8 cellular contexts compared by ENCODE assay signal in the genomic region with DNA sequence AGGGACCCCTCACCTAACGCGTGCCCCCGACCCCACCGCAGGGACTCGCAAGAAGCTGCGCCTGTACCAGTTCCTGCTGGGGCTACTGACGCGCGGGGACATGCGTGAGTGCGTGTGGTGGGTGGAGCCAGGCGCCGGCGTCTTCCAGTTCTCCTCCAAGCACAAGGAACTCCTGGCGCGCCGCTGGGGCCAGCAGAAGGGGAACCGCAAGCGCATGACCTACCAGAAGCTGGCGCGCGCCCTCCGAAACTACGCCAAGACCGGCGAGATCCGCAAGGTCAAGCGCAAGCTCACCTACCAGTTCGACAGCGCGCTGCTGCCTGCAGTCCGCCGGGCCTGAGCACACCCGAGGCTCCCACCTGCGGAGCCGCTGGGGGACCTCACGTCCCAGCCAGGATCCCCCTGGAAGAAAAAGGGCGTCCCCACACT. TPM values are rescaled to one million over a fixed set of nuclear protein-coding genes. Genes with fewer than 3 reads are reported as not detected.
DNase-seq lines count a peak whose midpoint lies in the region; TF ChIP-seq lines count a peak whose summit lies in the region.

No MANE protein-coding gene starts in this region.

- H4K91ac ChIP-seq in mesenchymal stem cell (ENCODE audit: low read length): no peak overlapping the region

- H3K79me1 ChIP-seq in mesenchymal stem cell (replicated peaks; ENCODE audit: low read length, poor library complexity, severe bottlenecking): no peaks in the 10 kb centered on the region

- H2BK12ac ChIP-seq in mesenchymal stem cell (ENCODE audit: low read length in 2 of 2): no peak overlapping the region

- no peak overlapping the region for H2BK5ac ChIP-seq in mesenchymal stem cell (ENCODE audit: low read depth, low read length, poor library complexity, severe bottlenecking)

- no peaks in the 10 kb centered on the region for H3K36me3 ChIP-seq in effector memory CD4-positive, alpha-beta T cell (ENCODE audit: control insufficient read depth, insufficient read depth, low read length)
- H3K36me3 ChIP-seq in mesenchymal stem cell (ENCODE audit: control insufficient read depth in 1 of 2, insufficient read depth in 2 of 2, low read depth in 1 of 2, low read length in 2 of 2): no peaks in the 10 kb centered on the region

- no peak overlapping the region for H3K18ac ChIP-seq in mesenchymal stem cell (ENCODE audit: low read depth in 1 of 2, low read length in 2 of 2)

- DNase-seq in GM13976 (ENCODE audit: low spot score) (peak; percentile 58), T follicular helper cell (ENCODE audit: low read depth) (peak; percentile 25), mesenchymal stem cell (peak; percentile 72), cerebellar nuclear complex (lab: John Stamatoyannopoulos, UW) (no peak), NCI-H1048 (lab: John Stamatoyannopoulos, UW) (no peak), SKM-1 treated with dmso at 0.1 percent for 144 hours (lab: John Stamatoyannopoulos, UW; ENCODE audit: unreplicated experiment) (no peak)
- DNase-seq in effector memory CD4-positive, alpha-beta T cell: no peak

- in situ Hi-C loops in GM13976 (cut with MboI; ENCODE audit: low sequenced_read_pairs, unreplicated experiment): no loop called here

- peak overlapping the region; percentile 31 for H4K8ac ChIP-seq in mesenchymal stem cell (ENCODE audit: low read length)

- peaks cover 8% of the 10 kb centered on the region for H3K27me3 ChIP-seq in effector memory CD4-positive, alpha-beta T cell (replicated peaks; ENCODE audit: control insufficient read depth, insufficient read depth, low read length, poor library complexity, severe bottlenecking)
- H3K27me3 ChIP-seq in mesenchymal stem cell (ENCODE audit: control insufficient read depth in 1 of 2, insufficient read depth in 1 of 2, low read length in 2 of 2): peaks cover 0 to 51% of the 10 kb centered on the region in 2 experiments

- no peak overlapping the region for H3K23ac ChIP-seq in mesenchymal stem cell (ENCODE audit: low read length in 2 of 2)

- no peak overlapping the region for H3K27ac ChIP-seq in effector memory CD4-positive, alpha-beta T cell (ENCODE audit: insufficient read depth, low read length, poor library complexity, severe bottlenecking)
- H3K27ac ChIP-seq in mesenchymal stem cell (ENCODE audit: low read length, poor library complexity, severe bottlenecking) (no peak overlapping the region), temporal lobe (ENCODE audit: low read depth, low read length) (peak overlapping the region; percentile 44)

- H2BK15ac ChIP-seq in mesenchymal stem cell (ENCODE audit: low read depth, poor library complexity, severe bottlenecking): no peak overlapping the region

- no peaks in the 10 kb centered on the region for H3K9me3 ChIP-seq in effector memory CD4-positive, alpha-beta T cell (ENCODE audit: control insufficient read depth, low read length)
- H3K9me3 ChIP-seq in mesenchymal stem cell (ENCODE audit: control insufficient read depth, low read length): no peaks in the 10 kb centered on the region

- H2AK5ac ChIP-seq in mesenchymal stem cell (ENCODE audit: low read length, severe bottlenecking): no peak overlapping the region

- peak overlapping the region; percentile 52 for H3K4me2 ChIP-seq in mesenchymal stem cell (ENCODE audit: low read length, poor library complexity, severe bottlenecking)

- no peak overlapping the region for H2BK120ac ChIP-seq in mesenchymal stem cell (ENCODE audit: low read depth, low read length)

- peaks cover 13% of the 10 kb centered on the region for H3K4me1 ChIP-seq in effector memory CD4-positive, alpha-beta T cell (ENCODE audit: control insufficient read depth, insufficient read depth, low read length, poor library complexity, severe bottlenecking)
- H3K4me1 ChIP-seq in mesenchymal stem cell (ENCODE audit: control insufficient read depth, insufficient read depth, low read depth, low read length): peaks cover 19% of the 10 kb centered on the region

- TF ChIP-seq CTCF in GM13976 (IDR thresholded peaks at IDR 0.05; ENCODE audit: borderline replicate concordance, control extremely low read depth, extremely low read depth, insufficient read depth, missing control alignments): no peak

- no peak overlapping the region for H3K14ac ChIP-seq in mesenchymal stem cell (ENCODE audit: low read length in 2 of 2)

- peak overlapping the region; percentile 16 for H3K4me3 ChIP-seq in effector memory CD4-positive, alpha-beta T cell (ENCODE audit: insufficient read depth, low read depth, low read length, poor library complexity, severe bottlenecking)
- H3K4me3 ChIP-seq in mesenchymal stem cell (ENCODE audit: insufficient read depth in 1 of 2, low read depth in 1 of 2, low read length in 2 of 2): peak overlapping the region; percentile 8 to 67

- H2AFZ ChIP-seq in mesenchymal stem cell (ENCODE audit: low read depth, low read length): no peak overlapping the region

- H3K9ac ChIP-seq in mesenchymal stem cell (ENCODE audit: low read length): peak overlapping the region; percentile 66

- no peak overlapping the region for H3K4ac ChIP-seq in mesenchymal stem cell (ENCODE audit: low read depth in 1 of 2, low read length in 2 of 2)

- WGBS in mesenchymal stem cell: 20% methylated on average over 38 of the region's 38 CpGs

RNA-seq across cellular contexts. Expression of a gene that starts 4.7 kb away (rescaled TPM):
- polyA plus RNA-seq in mesenchymal stem cell (2013, experiment 1 of 2): not detected
- polyA plus RNA-seq in mesenchymal stem cell (2013, experiment 2 of 2): not detected
- total RNA-seq in temporal lobe: under 0.01 TPM

RNA-seq across cellular contexts. Expression of a gene that starts 9.3 kb away (rescaled TPM):
- not detected for polyA plus RNA-seq in mesenchymal stem cell (2013, experiment 1 of 2)
- not detected for polyA plus RNA-seq in mesenchymal stem cell (2013, experiment 2 of 2)
- not detected for total RNA-seq in temporal lobe

RNA-seq across cellular contexts. Expression of a gene that starts 43.9 kb away (rescaled TPM):
- polyA plus RNA-seq in mesenchymal stem cell (2013, experiment 1 of 2): 8.5 TPM
- polyA plus RNA-seq in mesenchymal stem cell (2013, experiment 2 of 2): 8.3 TPM
- 11.3 TPM for total RNA-seq in temporal lobe

RNA-seq across cellular contexts. Expression of a gene that starts 48.3 kb away (rescaled TPM):
- polyA plus RNA-seq in mesenchymal stem cell (2013, experiment 1 of 2): 104 TPM
- 102 TPM for polyA plus RNA-seq in mesenchymal stem cell (2013, experiment 2 of 2)
- 56.3 TPM for total RNA-seq in temporal lobe

RNA-seq across cellular contexts. Expression of a gene that starts 48.6 kb away (rescaled TPM):
- 1.0 TPM for polyA plus RNA-seq in mesenchymal stem cell (2013, experiment 1 of 2)
- polyA plus RNA-seq in mesenchymal stem cell (2013, experiment 2 of 2): 0.88 TPM
- total RNA-seq in temporal lobe: 0.98 TPM

Comparison
In these comparisons a context has a peak if more than half of its experiments do, and no peak if none do; other contexts are left out.
1. DNase-seq: peak in GM13976 (single experiment), T follicular helper cell (single experiment) and mesenchymal stem cell (single experiment); none in effector memory CD4-positive, alpha-beta T cell (0 of 3), cerebellar nuclear complex (0 of 2), NCI-H1048 (single experiment) and SKM-1 treated with dmso at 0.1 percent for 144 hours (single experiment).